In genomic region chr2:238226698-238227586, GRCh38 we compare ENCODE assay signal across 25 cellular contexts. TPM values are rescaled to one million over a fixed set of nuclear protein-coding genes. Genes with fewer than 3 reads are reported as not detected.
DNase-seq lines count a peak whose midpoint lies in the region; ATAC-seq, FAIRE-seq and TF ChIP-seq lines count a peak whose summit lies in the region.
"Had no signal": no experiment of that assay in that cellular context is flagged by ENCODE, and none has a peak within 500 bp of the region (broad histone marks: within the 10 kb centered on the region; RNA-seq: fewer than 3 reads in every experiment).

No MANE protein-coding gene starts in this region.

- DNase-seq in HCT116 (ENCODE audit: low read depth, low spot score) (no peak), K562 (ENCODE audit: extremely low read depth in 1 of 4, low spot score in 3 of 4) (no peak), lower lobe of right lung (no peak), sigmoid colon (no peak)
- DNase-seq in activated CD4-positive, CD25-positive, alpha-beta regulatory T cell (lab: John Stamatoyannopoulos, UW): no peak
- DNase-seq: CD4-positive, alpha-beta T cell; COR-L47; DND-41; NCI-H1092 treated with DMSO at 0.1 percent for 48 hours; NCI-H146; NCI-H2029 treated with DMSO at 0.1 percent for 48 hours; NCI-H2171; NCI-H345; NCI-H524; NCI-H774; NK-92 treated with Interleukin-12 subunit alpha and Interleukin-12 subunit beta, amount 100 ng/mL, for 24 hours; SHP77 treated with DMSO at 0.1 percent for 48 hours had no signal

- H3K4me1 ChIP-seq in HCT116 (ENCODE audit: control insufficient read depth in 1 of 2, insufficient read depth in 2 of 2, low read length in 2 of 2): no peaks in the 10 kb centered on the region
- peaks cover 6 to 10% of the 10 kb centered on the region in 2 experiments; a peak in 4 of 5 replicates for H3K4me1 ChIP-seq in K562 (replicated peaks in 1 of 2; ENCODE audit: control insufficient read depth in 2 of 2, insufficient read depth in 2 of 2, low read length in 2 of 2)
- peaks cover 11% of the 10 kb centered on the region for H3K4me1 ChIP-seq in lower lobe of right lung
- H3K4me1 ChIP-seq in sigmoid colon: peaks cover 0 to 68% (median 59%) of the 10 kb centered on the region in 4 donors
- peaks cover 0 to 47% (median 9%) of the 10 kb centered on the region in 3 donors for H3K4me1 ChIP-seq in gastroesophageal sphincter

- no TSS peak for BruUV-seq in HCT116 (replicated peaks; lab: Mats Ljungman, UMichigan)
- BruUV-seq in K562 (replicated peaks; lab: Mats Ljungman, UMichigan): no TSS peak

- CTCF ChIA-PET in HCT116 (lab: Charles Lee): no interaction called here
- CTCF ChIA-PET in K562 (lab: Yijun Ruan, JAX; ENCODE audit: low intra/inter-chr PET ratio): no interaction called here

- no peak for FAIRE-seq in K562 (lab: Jason Lieb, UNC)
- FAIRE-seq: GM12878 had no signal

- no peaks in the 10 kb centered on the region for H3K36me3 ChIP-seq in HCT116 (ENCODE audit: control insufficient read depth in 1 of 2, insufficient read depth in 2 of 2, low read length in 2 of 2)
- peaks cover 34% of the 10 kb centered on the region; the same call in 2 of the 3 replicates for H3K36me3 ChIP-seq in K562 (ENCODE audit: control insufficient read depth, insufficient read depth, low read length)
- H3K36me3 ChIP-seq in lower lobe of right lung: no peaks in the 10 kb centered on the region
- no peaks in the 10 kb centered on the region for H3K36me3 ChIP-seq in sigmoid colon
- H3K36me3 ChIP-seq in gastroesophageal sphincter: peaks cover 0 to 7% of the 10 kb centered on the region in 2 donors

- TF ChIP-seq CTCF in HCT116 (IDR thresholded peaks at IDR 0.05 in 2 of 3, conservative IDR thresholded peaks at IDR 0.05 in 1 of 3; ENCODE audit: borderline replicate concordance in 1 of 3, insufficient read depth in 1 of 3, low read depth in 2 of 3, low read length in 2 of 3): no peak
- TF ChIP-seq CTCF in K562 (IDR thresholded peaks at IDR 0.05 in 2 of 3, conservative IDR thresholded peaks at IDR 0.05 in 1 of 3; ENCODE audit: insufficient read depth in 2 of 3, low read depth in 1 of 3, low read length in 3 of 3): no peak
- TF ChIP-seq CTCF in lower lobe of right lung (IDR thresholded peaks at IDR 0.05): no peak
- TF ChIP-seq CTCF in sigmoid colon (IDR thresholded peaks at IDR 0.05): no peak
- TF ChIP-seq CTCF in gastroesophageal sphincter (IDR thresholded peaks at IDR 0.05): no peak

- in situ Hi-C loops in K562 (cut with MboI): no loop called here

- H3K9me2 ChIP-seq in HCT116 (ENCODE audit: insufficient read depth): no peaks in the 10 kb centered on the region

- intact Hi-C loops in HCT116 (cut with micrococcal nuclease): no loop called here
- intact Hi-C loops in K562 (cut with micrococcal nuclease): no loop called here
- intact Hi-C loops in lower lobe of right lung (cut with DNase I): no loop called here
- intact Hi-C loops in sigmoid colon (cut with DNase I): no loop called here

- no peak for TF ChIP-seq RAD21 in HCT116 (IDR thresholded peaks at IDR 0.05; ENCODE audit: low read depth)
- TF ChIP-seq RAD21 in K562 (CRISPR knock-in tag; conservative IDR thresholded peaks at IDR 0.05 in 1 of 2, IDR thresholded peaks at IDR 0.05 in 1 of 2): no peak

- H3K4me2 ChIP-seq in HCT116 (ENCODE audit: low read length): no peak overlapping the region
- no peak overlapping the region for H3K4me2 ChIP-seq in K562 (ENCODE audit: insufficient read depth, low read length)
- H3K4me2 ChIP-seq: BLaER1, KMS-11 had no signal

- H3K27me3 ChIP-seq in HCT116 (ENCODE audit: insufficient read depth, low read length) (no peaks in the 10 kb centered on the region), K562 (ENCODE audit: control insufficient read depth in 2 of 2, insufficient read depth in 2 of 2, low read length in 2 of 2) (no peaks in the 10 kb centered on the region), lower lobe of right lung (ENCODE audit: low read depth) (no peaks in the 10 kb centered on the region), sigmoid colon (no peaks in the 10 kb centered on the region), gastroesophageal sphincter (no peaks in the 10 kb centered on the region)
- H3K27me3 ChIP-seq: BLaER1 had no signal

- POLR2A ChIA-PET in HCT116 (lab: Charles Lee): no interaction called here
- POLR2A ChIA-PET in K562 (lab: Yijun Ruan, JAX): interaction anchor here (0.6 kb wide), 1 partner anchor 363 kb away, joined by 3 read pairs; no protein-coding TSS in a partner anchor

- H3K9me3 ChIP-seq in HCT116 (ENCODE audit: control insufficient read depth in 1 of 2, insufficient read depth in 1 of 2, low read depth in 1 of 2, low read length in 2 of 2) (no peaks in the 10 kb centered on the region), K562 (replicated peaks; ENCODE audit: control insufficient read depth, insufficient read depth, low read depth, low read length) (no peaks in the 10 kb centered on the region), lower lobe of right lung (no peaks in the 10 kb centered on the region), sigmoid colon (no peaks in the 10 kb centered on the region), gastroesophageal sphincter (no peaks in the 10 kb centered on the region)
- H3K9me3 ChIP-seq: BLaER1 had no signal

- TF ChIP-seq EP300 in K562 (IDR thresholded peaks at IDR 0.05; ENCODE audit: low read length) (no peak), sigmoid colon (IDR thresholded peaks at IDR 0.05) (no peak), gastroesophageal sphincter (IDR thresholded peaks at IDR 0.05) (no peak)

- WGBS in K562 (ENCODE audit: insufficient coverage, low coverage, missing lambda C conversion rate): 92% methylated on average over 3 of the region's 8 CpGs
- WGBS in sigmoid colon, 2 donors: 56 to 83% methylated on average over 8 of the region's 8 CpGs
- 90% methylated on average over 2 of the region's 8 CpGs; no CpG with 5 or more reads in 1 of the 2 donors for WGBS in gastroesophageal sphincter (ENCODE audit: low coverage in 1 of 2), 2 donors

- RAD21 ChIA-PET in HCT116 (lab: Charles Lee; ENCODE audit: low non-redundant PET in 1 of 2, low total read pairs in 2 of 2, uncharacterized antibody in 2 of 2, unreplicated experiment in 2 of 2): no interaction called here

- TF ChIP-seq POLR2A in HCT116 (IDR thresholded peaks at IDR 0.05; ENCODE audit: borderline replicate concordance, extremely low read depth, insufficient read depth, insufficient read length) (no peak), K562 (conservative IDR thresholded peaks at IDR 0.05) (no peak), sigmoid colon (IDR thresholded peaks at IDR 0.05) (no peak), gastroesophageal sphincter (IDR thresholded peaks at IDR 0.05) (no peak)

- H3K9ac ChIP-seq in HCT116 (ENCODE audit: low read length) (no peak overlapping the region), K562 (ENCODE audit: insufficient read depth in 1 of 2, low read depth in 2 of 2, low read length in 2 of 2) (no peak overlapping the region)
- H3K9ac ChIP-seq: BLaER1, KMS-11 had no signal

- H3K79me2 ChIP-seq in HCT116 (ENCODE audit: insufficient read depth, low read length) (no peaks in the 10 kb centered on the region), K562 (ENCODE audit: control insufficient read depth, insufficient read depth, low read length) (peaks cover 22% of the 10 kb centered on the region)

- ATAC-seq in HCT116 (peak; percentile 48; the same call in 1 of the 2 replicates), K562 (no peak), lower lobe of right lung (peak; percentile 57 to 61), HG02642 (IDR thresholded peaks at IDR 0.05; ENCODE audit: poor library complexity, unreplicated experiment) (no peak), gastroesophageal sphincter (no peak)

- H4K20me1 ChIP-seq in HCT116 (ENCODE audit: insufficient read depth) (no peaks in the 10 kb centered on the region), K562 (replicated peaks; ENCODE audit: control insufficient read depth, insufficient read depth, low read length) (no peaks in the 10 kb centered on the region)

- H3K4me3 ChIP-seq in HCT116 (replicated peaks in 1 of 2; ENCODE audit: low read depth in 1 of 2, low read length in 2 of 2) (no peak overlapping the region), K562 (no peak overlapping the region), lower lobe of right lung (no peak overlapping the region), sigmoid colon (no peak overlapping the region), gastroesophageal sphincter (no peak overlapping the region)
- H3K4me3 ChIP-seq: BLaER1, GM12878, SK-N-MC had no signal

- no peaks in the 10 kb centered on the region for H3K9me1 ChIP-seq in K562 (ENCODE audit: control insufficient read depth, insufficient read depth, low read length)

- H3K27ac ChIP-seq in HCT116 (ENCODE audit: low read depth, low read length) (no peak overlapping the region), K562 (ENCODE audit: extremely low read depth, low read depth, low read length) (no peak overlapping the region), lower lobe of right lung (no peak overlapping the region), sigmoid colon (peak overlapping the region in 3 of 4 donors; percentile 75 to 84 (median 79)), gastroesophageal sphincter (no peak overlapping the region)
- H3K27ac ChIP-seq: BLaER1, HL-60, KMS-11, RWPE1, SK-N-MC had no signal

- H2AFZ ChIP-seq in HCT116 (ENCODE audit: low read depth, low read length, poor library complexity, severe bottlenecking): no peak overlapping the region
- no peak overlapping the region for H2AFZ ChIP-seq in K562 (ENCODE audit: low read depth, low read length)

RNA-seq across cellular contexts. Expression of gene HES6, which starts 12.9 kb away (rescaled TPM):
- total RNA-seq in HCT116 (2021; ENCODE audit: unreplicated experiment) (47.8 TPM), K562 (2014; rRNA removed) (110 and 166 TPM in 2 replicates), K562 (2014; rRNA removed; fragmentation: Illumina TruSeq; extraction: Trizol) (12.8 and 17.8 TPM in 2 replicates), K562 (2015; rRNA removed; fragmentation: Illumina TruSeq; extraction: Trizol) (29.2 and 31.2 TPM in 2 replicates), K562 (2021) (123 and 133 TPM in 2 replicates), lower lobe of right lung (6.1 TPM), sigmoid colon (10 to 100 TPM; 13.2 to 27.3 (median 18.1) TPM), gastroesophageal sphincter (10 to 100 TPM in 2 of 4 donors, 1 to 10 TPM in 2; 3.8 to 19.5 (median 12.2) TPM)
- 31.0 and 34.8 TPM in 2 replicates for polyA plus RNA-seq in HCT116 (2012)
- 20.8 and 62.6 TPM in 2 replicates for total RNA-seq in K562 (2011; cell fraction: chromatin; rRNA removed; ENCODE audit: low replicate concordance)
- total RNA-seq in K562 (2011; cell fraction: nucleolus; rRNA removed): 90.9 and 91.5 TPM in 2 replicates
- total RNA-seq in K562 (2011; cell fraction: nucleoplasm; rRNA removed): 44.9 and 53.6 TPM in 2 replicates
- polyA plus RNA-seq in K562 (2011; rRNA removed) (34.9 and 45.1 TPM in 2 replicates), K562 (2014; fragmentation: Illumina TruSeq; extraction: Trizol) (20.0 and 27.6 TPM in 2 replicates), K562 (2014; fragmentation: Nextera tagmentation; extraction: Ambion mirVana) (1 to 10 TPM; 6.2 to 9.0 TPM), K562 (2014; rRNA removed) (131 and 180 TPM in 2 replicates), sigmoid colon (10 to 100 TPM; 40.7 to 59.2 (median 52.3) TPM)
- 40.0 and 148 TPM in 2 replicates for polyA plus RNA-seq in K562 (2011; cell fraction: cytosol; rRNA removed)
- 166 and 257 TPM in 2 replicates for polyA plus RNA-seq in K562 (2011; cell fraction: nucleus; rRNA removed)
- 48.6 and 54.6 TPM in 2 replicates for polyA plus RNA-seq in K562 (2012)
- polyA minus RNA-seq in K562 (2011; rRNA and poly(A)+ RNA removed): 1.7 and 2.4 TPM in 2 replicates
- polyA minus RNA-seq in K562 (2011; cell fraction: cytosol; rRNA and poly(A)+ RNA removed): 17.7 and 26.8 TPM in 2 replicates
- 21.7 and 21.8 TPM in 2 replicates for polyA minus RNA-seq in K562 (2011; cell fraction: nucleus; rRNA and poly(A)+ RNA removed)

RNA-seq across cellular contexts. Expression of gene ILKAP, which starts 23.4 kb away (rescaled TPM):
- total RNA-seq in HCT116 (2021; ENCODE audit: unreplicated experiment) (53.4 TPM), K562 (2014; rRNA removed) (20.6 and 25.5 TPM in 2 replicates), K562 (2014; rRNA removed; fragmentation: Illumina TruSeq; extraction: Trizol) (19.4 and 20.7 TPM in 2 replicates), K562 (2015; rRNA removed; fragmentation: Illumina TruSeq; extraction: Trizol) (17.8 and 18.8 TPM in 2 replicates), K562 (2021) (29.4 and 31.8 TPM in 2 replicates), lower lobe of right lung (43.4 TPM), sigmoid colon (10 to 100 TPM; 32.2 to 57.3 (median 45.3) TPM), gastroesophageal sphincter (10 to 100 TPM; 18.5 to 45.5 (median 35.1) TPM)
- 28.7 and 32.4 TPM in 2 replicates for polyA plus RNA-seq in HCT116 (2012)
- 68.1 and 109 TPM in 2 replicates for total RNA-seq in K562 (2011; cell fraction: chromatin; rRNA removed; ENCODE audit: low replicate concordance)
- total RNA-seq in K562 (2011; cell fraction: nucleolus; rRNA removed): 43.0 and 45.2 TPM in 2 replicates
- 64.3 and 84.1 TPM in 2 replicates for total RNA-seq in K562 (2011; cell fraction: nucleoplasm; rRNA removed)
- polyA plus RNA-seq in K562 (2011; rRNA removed) (25.1 and 31.7 TPM in 2 replicates), K562 (2014; fragmentation: Illumina TruSeq; extraction: Trizol) (24.8 and 25.0 TPM in 2 replicates), K562 (2014; fragmentation: Nextera tagmentation; extraction: Ambion mirVana) (1 to 10 TPM; 3.1 to 5.6 TPM), K562 (2014; rRNA removed) (43.9 and 46.7 TPM in 2 replicates), sigmoid colon (10 to 100 TPM; 26.4 to 40.6 (median 28.0) TPM)
- 17.5 and 18.4 TPM in 2 replicates for polyA plus RNA-seq in K562 (2011; cell fraction: cytosol; rRNA removed)
- 63.8 and 66.9 TPM in 2 replicates for polyA plus RNA-seq in K562 (2011; cell fraction: nucleus; rRNA removed)
- polyA plus RNA-seq in K562 (2012): 23.4 and 24.4 TPM in 2 replicates
- polyA minus RNA-seq in K562 (2011; rRNA and poly(A)+ RNA removed): 25.0 and 25.6 TPM in 2 replicates
- 11.1 and 12.0 TPM in 2 replicates for polyA minus RNA-seq in K562 (2011; cell fraction: cytosol; rRNA and poly(A)+ RNA removed)
- 19.9 and 24.2 TPM in 2 replicates for polyA minus RNA-seq in K562 (2011; cell fraction: nucleus; rRNA and poly(A)+ RNA removed)

Comparison
In these comparisons a context has a peak if more than half of its experiments do, and no peak if none do; other contexts are left out.
1. ATAC-seq: peak in HCT116 (single experiment) and lower lobe of right lung (2 of 2); none in K562 (single experiment), HG02642 (single experiment) and gastroesophageal sphincter (single experiment).
2. H3K27ac ChIP-seq: peak in sigmoid colon (3 of 4); none in HCT116 (single experiment), K562 (single experiment), lower lobe of right lung (single experiment) and gastroesophageal sphincter (0 of 4).